Comparison of ENCODE assay signal across 10 cellular contexts in the genomic region with DNA sequence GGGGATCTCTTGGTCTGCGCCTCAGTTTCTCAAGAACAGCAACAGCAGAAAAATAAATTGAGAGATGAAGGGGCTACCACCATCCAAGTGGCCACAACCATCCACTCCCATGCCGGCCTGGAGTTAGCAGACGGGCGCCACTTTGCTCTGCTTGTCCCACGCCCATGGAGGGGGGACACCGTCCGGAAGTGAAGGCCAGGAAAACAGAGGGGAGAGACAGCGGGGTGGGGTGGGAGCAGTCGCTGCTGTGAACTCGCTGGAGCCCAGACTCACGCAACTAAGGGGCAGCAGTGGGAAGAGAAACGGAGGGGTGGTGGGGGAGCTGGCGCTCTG.
A peak's percentile ranks its signal among the peaks of the same experiment; 100 is the strongest.
DNase-seq lines count a peak whose midpoint lies in the region; ATAC-seq, FAIRE-seq and TF ChIP-seq lines count a peak whose summit lies in the region.
"Had no signal": no experiment of that assay in that cellular context is flagged by ENCODE, and none has a peak within 500 bp of the region (broad histone marks: within the 10 kb centered on the region; RNA-seq: fewer than 3 reads in every experiment).

No MANE protein-coding gene starts in this region.

- peak overlapping the region in 1 of 3 experiments; percentile 68 for H3K4me3 ChIP-seq in keratinocyte (ENCODE audit: control insufficient read depth in 2 of 3, extremely low read depth in 1 of 3, insufficient read depth in 2 of 3, low read depth in 1 of 3, low read length in 3 of 3)

- dilution Hi-C loops in keratinocyte (cut with MboI; ENCODE audit: extremely low pct_ligation_motif_present, low sequenced_read_pairs): no loop called here

- peaks cover 16% of the 10 kb centered on the region for H3K4me1 Mint-ChIP-seq in activated naive CD8-positive, alpha-beta T cell treated with anti-CD3 and anti-CD28 coated beads for 36 hours

- H3K27ac ChIP-seq in keratinocyte (ENCODE audit: control insufficient read depth, insufficient read depth, low read length): no peak overlapping the region
- H3K27ac ChIP-seq: neutrophil had no signal

- no peaks in the 10 kb centered on the region for H3K79me2 ChIP-seq in keratinocyte (ENCODE audit: control insufficient read depth, insufficient read depth, low read length)

- H3K9me1 ChIP-seq in keratinocyte (ENCODE audit: control insufficient read depth, extremely low read depth, insufficient read depth, low read length): no peaks in the 10 kb centered on the region

- H3K27me3 Mint-ChIP-seq in activated naive CD8-positive, alpha-beta T cell treated with anti-CD3 and anti-CD28 coated beads for 36 hours: peaks cover 3% of the 10 kb centered on the region

- H2AFZ ChIP-seq in keratinocyte (ENCODE audit: control insufficient read depth, low read length): peak overlapping the region; percentile 88

- peaks cover 8% of the 10 kb centered on the region for H3K4me1 ChIP-seq in keratinocyte (ENCODE audit: control insufficient read depth, extremely low read depth, insufficient read depth, low read length)

- no peak for FAIRE-seq in keratinocyte (lab: Jason Lieb, UNC)

- DNase-seq in activated naive CD8-positive, alpha-beta T cell treated with anti-CD3 and anti-CD28 coated beads for 36 hours: no peak
- DNase-seq in keratinocyte (ENCODE audit: low read depth, low spot score) (no peak), NCI-H2227 treated with DMSO at 0.1 percent for 48 hours (lab: John Stamatoyannopoulos, UW) (no peak)
- no peak for DNase-seq in stimulated activated naive CD8-positive, alpha-beta T cell treated with anti-CD3 and anti-CD28 coated beads, Interleukin-15, Interleukin-2, amounts not matched to agents 100 U/mL and 50 U/mL, for 24 hours
- DNase-seq: NCI-H1694 had no signal

- peak overlapping the region; percentile 84 for H3K4me2 ChIP-seq in keratinocyte (ENCODE audit: control insufficient read depth, extremely low read depth, insufficient read depth, low read depth, low read length)

- H3K27ac Mint-ChIP-seq in activated naive CD8-positive, alpha-beta T cell treated with anti-CD3 and anti-CD28 coated beads for 36 hours: peak overlapping the region; percentile 56

- ATAC-seq in GM21381 (IDR thresholded peaks at IDR 0.05; ENCODE audit: unreplicated experiment) (peak; percentile 17), GM18861 (IDR thresholded peaks at IDR 0.05; ENCODE audit: unreplicated experiment) (no peak), GM18868 (IDR thresholded peaks at IDR 0.05; ENCODE audit: unreplicated experiment) (no peak), GM21526 (IDR thresholded peaks at IDR 0.05; ENCODE audit: low FRiP score, unreplicated experiment) (no peak)
- ATAC-seq in stimulated activated naive CD8-positive, alpha-beta T cell treated with anti-CD3 and anti-CD28 coated beads, Interleukin-15, Interleukin-2, amounts not matched to agents 100 U/mL and 50 U/mL, for 24 hours: peak; percentile 17

- H3K27me3 ChIP-seq in keratinocyte (ENCODE audit: control insufficient read depth, extremely low read depth, insufficient read depth, low read length): no peaks in the 10 kb centered on the region

- H3K9me3 ChIP-seq in keratinocyte (ENCODE audit: control insufficient read depth, low read depth, low read length): no peaks in the 10 kb centered on the region
- H3K9me3 ChIP-seq: neutrophil had no signal

- no peaks in the 10 kb centered on the region for H4K20me1 ChIP-seq in keratinocyte (ENCODE audit: control insufficient read depth, extremely low read depth, insufficient read depth, low read length)

- H3K4me3 Mint-ChIP-seq in activated naive CD8-positive, alpha-beta T cell treated with anti-CD3 and anti-CD28 coated beads for 36 hours: peak overlapping the region; percentile 81

- TF ChIP-seq CTCF in keratinocyte (optimal IDR thresholded peaks at IDR 0.05 in 1 of 3, IDR thresholded peaks at IDR 0.05 in 1 of 3, conservative IDR thresholded peaks at IDR 0.05 in 1 of 3; ENCODE audit: extremely low read depth in 1 of 3, insufficient read depth in 2 of 3, low read length in 3 of 3): no peak

- H3K9me3 Mint-ChIP-seq in activated naive CD8-positive, alpha-beta T cell treated with anti-CD3 and anti-CD28 coated beads for 36 hours: no peaks in the 10 kb centered on the region

- H3K36me3 Mint-ChIP-seq in activated naive CD8-positive, alpha-beta T cell treated with anti-CD3 and anti-CD28 coated beads for 36 hours: no peaks in the 10 kb centered on the region

- H3K9ac ChIP-seq in keratinocyte (ENCODE audit: control insufficient read depth, extremely low read depth, insufficient read depth, low read length): no peak overlapping the region

- no peaks in the 10 kb centered on the region for H3K36me3 ChIP-seq in keratinocyte (ENCODE audit: control insufficient read depth in 2 of 2, extremely low read depth in 1 of 2, insufficient read depth in 2 of 2, low read length in 2 of 2)
- H3K36me3 ChIP-seq: neutrophil had no signal

Comparison
In these comparisons a context has a peak if more than half of its experiments do, and no peak if none do; other contexts are left out.
1. ATAC-seq: peak in GM21381 (single experiment) and stimulated activated naive CD8-positive, alpha-beta T cell treated with anti-CD3 and anti-CD28 coated beads, Interleukin-15, Interleukin-2, amounts not matched to agents 100 U/mL and 50 U/mL, for 24 hours (single experiment); none in GM18861 (single experiment), GM18868 (single experiment) and GM21526 (single experiment).